1 cellular context compared by ENCODE assay signal in genomic region chr4:109434007-109434792, GRCh38.
TF ChIP-seq lines count a peak whose summit lies in the region.

No MANE protein-coding gene starts in this region.

TF ChIP-seq in K562, 482 proteins besides CTCF, POLR2A, EP300 and RAD21 (continued from another document):
- TF ChIP-seq, protein P1, sequence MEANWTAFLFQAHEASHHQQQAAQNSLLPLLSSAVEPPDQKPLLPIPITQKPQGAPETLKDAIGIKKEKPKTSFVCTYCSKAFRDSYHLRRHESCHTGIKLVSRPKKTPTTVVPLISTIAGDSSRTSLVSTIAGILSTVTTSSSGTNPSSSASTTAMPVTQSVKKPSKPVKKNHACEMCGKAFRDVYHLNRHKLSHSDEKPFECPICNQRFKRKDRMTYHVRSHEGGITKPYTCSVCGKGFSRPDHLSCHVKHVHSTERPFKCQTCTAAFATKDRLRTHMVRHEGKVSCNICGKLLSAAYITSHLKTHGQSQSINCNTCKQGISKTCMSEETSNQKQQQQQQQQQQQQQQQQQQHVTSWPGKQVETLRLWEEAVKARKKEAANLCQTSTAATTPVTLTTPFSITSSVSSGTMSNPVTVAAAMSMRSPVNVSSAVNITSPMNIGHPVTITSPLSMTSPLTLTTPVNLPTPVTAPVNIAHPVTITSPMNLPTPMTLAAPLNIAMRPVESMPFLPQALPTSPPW (CRISPR knock-in tag; IDR thresholded peaks at IDR 0.05) = peak; percentile 67
- TF ChIP-seq, protein P2, sequence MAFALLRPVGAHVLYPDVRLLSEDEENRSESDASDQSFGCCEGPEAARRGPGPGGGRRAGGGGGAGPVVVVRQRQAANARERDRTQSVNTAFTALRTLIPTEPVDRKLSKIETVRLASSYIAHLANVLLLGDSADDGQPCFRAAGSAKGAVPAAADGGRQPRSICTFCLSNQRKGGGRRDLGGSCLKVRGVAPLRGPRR (CRISPR knock-in tag; IDR thresholded peaks at IDR 0.05) = no peak
- TF ChIP-seq ZNF778 (CRISPR knock-in tag; IDR thresholded peaks at IDR 0.05) = no peak
- TF ChIP-seq ZNF384 (IDR thresholded peaks at IDR 0.05; ENCODE audit: low read depth, low read length) = no peak
- TF ChIP-seq FOXK1 (CRISPR knock-in tag; IDR thresholded peaks at IDR 0.05; ENCODE audit: borderline replicate concordance) = 0 out of 2 replicates have a peak, but pooled peaks have one; percentile 38
- TF ChIP-seq NFIC (IDR thresholded peaks at IDR 0.05) = peak; percentile 39; the same call in 1 of the 2 replicates
- TF ChIP-seq EGR1 (conservative IDR thresholded peaks at IDR 0.05) = 0 out of 2 replicates have a peak, but pooled peaks have one; percentile 12
TF ChIP-seq in K562: peak in this region for 8.
